Comparison of ENCODE assay signal across 8 cellular contexts in the genomic region with DNA sequence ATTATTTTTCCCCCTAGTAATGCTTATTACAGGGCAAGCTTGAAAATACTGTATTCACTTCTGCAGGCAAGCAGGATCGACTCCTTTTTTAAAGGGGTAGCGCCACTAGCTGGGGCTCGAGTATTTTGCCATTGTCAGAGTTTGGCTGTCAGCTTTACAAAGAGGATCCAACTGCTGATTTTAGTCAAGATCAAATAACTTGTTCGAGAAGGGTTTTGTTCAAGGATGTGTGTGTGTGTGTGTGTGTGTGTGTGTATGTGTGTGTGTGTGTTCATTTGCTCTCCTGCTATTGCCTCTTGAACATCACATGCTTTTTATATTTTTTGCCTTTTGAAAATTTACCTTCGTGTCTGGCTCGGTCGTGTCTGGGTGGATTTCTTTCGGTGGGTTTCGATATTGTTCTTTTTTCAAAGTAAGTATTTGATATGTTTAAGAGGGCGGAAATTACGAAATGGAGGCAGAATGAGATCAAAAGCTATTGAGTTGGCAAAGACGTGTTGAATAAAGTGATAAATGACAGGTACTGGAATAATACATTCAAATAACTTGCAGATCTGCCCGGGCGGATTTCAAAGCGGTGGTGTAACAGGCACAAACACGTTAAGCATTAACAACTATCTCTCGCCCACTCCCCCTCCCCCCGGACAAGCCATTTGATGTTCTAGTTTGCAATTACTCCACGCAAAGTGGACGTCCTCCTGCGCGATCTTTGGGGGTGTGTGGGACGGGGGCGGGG. TPM values are rescaled to one million over a fixed set of nuclear protein-coding genes. Genes with fewer than 3 reads are reported as not detected.
DNase-seq lines count a peak whose midpoint lies in the region; ATAC-seq and TF ChIP-seq lines count a peak whose summit lies in the region.

No MANE protein-coding gene starts in this region.

- no peaks in the 10 kb centered on the region for H3K27me3 Mint-ChIP-seq in dendritic cell treated with granulocyte-macrophage colony-stimulating factor and Interleukin-4, amounts not matched to agents 40 ng/mL and 50 ng/mL, for 4 days

- H3K9me3 ChIP-seq in left lung, result no peaks in the 10 kb centered on the region

- H3K4me1 Mint-ChIP-seq in dendritic cell treated with granulocyte-macrophage colony-stimulating factor and Interleukin-4, amounts not matched to agents 40 ng/mL and 50 ng/mL, for 4 days (ENCODE audit: low read depth), result peaks cover 34% of the 10 kb centered on the region

- TF ChIP-seq CTCF in left lung (IDR thresholded peaks at IDR 0.05), result no peak

- H3K4me1 ChIP-seq in left lung, result peaks cover 10 to 55% of the 10 kb centered on the region in 2 donors

- H3K36me3 ChIP-seq in left lung, result no peaks in the 10 kb centered on the region

- peak overlapping the region; percentile 99 for H3K27ac ChIP-seq in left lung

- peak in 12 of 14 donors; percentile 32 to 73 (median 58) for DNase-seq in C1 segment of cervical spinal cord (lab: John Stamatoyannopoulos, UW)
- DNase-seq in NCI-H1436 treated with DMSO at 0.1 percent for 48 hours (lab: John Stamatoyannopoulos, UW), result peak; percentile 23
- DNase-seq in activated CD4-positive, alpha-beta T cell treated with anti-CD3 and anti-CD28 coated beads for 48 hours, result peak; percentile 74
- peak in 1 of 2 donors; percentile 64 for DNase-seq in left lung
- DNase-seq in stimulated activated CD4-positive, alpha-beta T cell treated with anti-CD3 and anti-CD28 coated beads, Interleukin-4, amount 100 ng/mL, for 4 hours, result peak; percentile 64 to 82

- H3K27me3 ChIP-seq in left lung, result no peaks in the 10 kb centered on the region

- peak overlapping the region; percentile 97 for H3K4me3 Mint-ChIP-seq in dendritic cell treated with granulocyte-macrophage colony-stimulating factor and Interleukin-4, amounts not matched to agents 40 ng/mL and 50 ng/mL, for 4 days

- H3K36me3 Mint-ChIP-seq in dendritic cell treated with granulocyte-macrophage colony-stimulating factor and Interleukin-4, amounts not matched to agents 40 ng/mL and 50 ng/mL, for 4 days (ENCODE audit: low read depth), result peaks cover 26% of the 10 kb centered on the region

- intact Hi-C loops in dendritic cell treated with granulocyte-macrophage colony-stimulating factor and Interleukin-4, amounts not matched to agents 40 ng/mL and 50 ng/mL, for 4 days (cut with micrococcal nuclease), result loop anchor here (1.0 to 5.0 kb wide), 4 partner anchors 39 to 135 kb away; no protein-coding TSS in a partner anchor
- intact Hi-C loops in left lung (cut with DNase I), result loop anchor here in 1 of 2 donors (10.0 kb wide), 1 partner anchor 142 kb away; no protein-coding TSS in a partner anchor

- peak overlapping the region; percentile 97 for H3K27ac Mint-ChIP-seq in dendritic cell treated with granulocyte-macrophage colony-stimulating factor and Interleukin-4, amounts not matched to agents 40 ng/mL and 50 ng/mL, for 4 days

- ATAC-seq in GM21423 (IDR thresholded peaks at IDR 0.05; ENCODE audit: unreplicated experiment) (peak; percentile 10), left lung (peak; percentile 26), GM18873 (IDR thresholded peaks at IDR 0.05; ENCODE audit: low FRiP score, unreplicated experiment) (no peak)

- H3K9me3 Mint-ChIP-seq in dendritic cell treated with granulocyte-macrophage colony-stimulating factor and Interleukin-4, amounts not matched to agents 40 ng/mL and 50 ng/mL, for 4 days, result no peaks in the 10 kb centered on the region

- H3K4me3 ChIP-seq in left lung, result peak overlapping the region; percentile 62 to 78

RNA-seq across cellular contexts. Expression of a gene that starts 1.1 kb away (rescaled TPM):
- total RNA-seq in left lung, result 10 to 100 TPM; 29.9 to 37.9 TPM
